1 cellular context compared by ENCODE assay signal in genomic region chr2:85765081-85765731, GRCh38.
TF ChIP-seq lines count a peak whose summit lies in the region.

No MANE protein-coding gene starts in this region.

TF ChIP-seq in HEK293, 187 proteins besides CTCF, POLR2A, EP300 and RAD21 (continued from another document and continues in another):
- TF ChIP-seq, protein P1, sequence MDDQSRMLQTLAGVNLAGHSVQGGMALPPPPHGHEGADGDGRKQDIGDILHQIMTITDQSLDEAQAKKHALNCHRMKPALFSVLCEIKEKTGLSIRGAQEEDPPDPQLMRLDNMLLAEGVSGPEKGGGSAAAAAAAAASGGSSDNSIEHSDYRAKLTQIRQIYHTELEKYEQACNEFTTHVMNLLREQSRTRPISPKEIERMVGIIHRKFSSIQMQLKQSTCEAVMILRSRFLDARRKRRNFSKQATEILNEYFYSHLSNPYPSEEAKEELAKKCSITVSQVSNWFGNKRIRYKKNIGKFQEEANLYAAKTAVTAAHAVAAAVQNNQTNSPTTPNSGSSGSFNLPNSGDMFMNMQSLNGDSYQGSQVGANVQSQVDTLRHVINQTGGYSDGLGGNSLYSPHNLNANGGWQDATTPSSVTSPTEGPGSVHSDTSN (CRISPR knock-in tag; IDR thresholded peaks at IDR 0.05) = no peak
- TF ChIP-seq GFI1B (tag by site-specific recombination; IDR thresholded peaks at IDR 0.05) (no peak), ZNF10 (tag by site-specific recombination; IDR thresholded peaks at IDR 0.05) (no peak), ZNF610 (tag by site-specific recombination; IDR thresholded peaks at IDR 0.05; ENCODE audit: borderline replicate concordance) (no peak), WT1 (tag by site-specific recombination; IDR thresholded peaks at IDR 0.05) (peak; percentile 40; the same call in 1 of the 2 replicates), ZNF670 (tag by site-specific recombination; IDR thresholded peaks at IDR 0.05; ENCODE audit: low read depth) (no peak), ZNF16 (tag by site-specific recombination; IDR thresholded peaks at IDR 0.05; ENCODE audit: low read depth) (no peak), ZNF211 (tag by site-specific recombination; IDR thresholded peaks at IDR 0.05; ENCODE audit: low read depth) (no peak), SP2 (tag by site-specific recombination; IDR thresholded peaks at IDR 0.05) (peak; percentile 42; the same call in 1 of the 2 replicates), ZNF266 (tag by site-specific recombination; IDR thresholded peaks at IDR 0.05; ENCODE audit: low read depth) (no peak), ZNF510 (tag by site-specific recombination; IDR thresholded peaks at IDR 0.05; ENCODE audit: insufficient replicate concordance) (no peak), SP3 (tag by site-specific recombination; IDR thresholded peaks at IDR 0.05) (no peak), OSR2 (tag by site-specific recombination; IDR thresholded peaks at IDR 0.05) (peak; percentile 72), ZSCAN23 (tag by site-specific recombination; IDR thresholded peaks at IDR 0.05) (no peak), KLF9 (tag by site-specific recombination; IDR thresholded peaks at IDR 0.05; ENCODE audit: low read depth) (no peak), ZFHX2 (tag by site-specific recombination; conservative IDR thresholded peaks at IDR 0.05) (peak; percentile 93), ZBTB21 (tag by site-specific recombination; IDR thresholded peaks at IDR 0.05) (no peak), ZNF555 (tag by site-specific recombination; conservative IDR thresholded peaks at IDR 0.05) (no peak), ZNF214 (tag by site-specific recombination; IDR thresholded peaks at IDR 0.05; ENCODE audit: borderline replicate concordance) (no peak), ZNF521 (tag by site-specific recombination; IDR thresholded peaks at IDR 0.05) (no peak), ZBTB10 (tag by site-specific recombination; IDR thresholded peaks at IDR 0.05) (no peak), ZNF48 (tag by site-specific recombination; IDR thresholded peaks at IDR 0.05) (no peak), BCL11B (tag by site-specific recombination; IDR thresholded peaks at IDR 0.05; ENCODE audit: low read depth) (no peak), KLF7 (tag by site-specific recombination; IDR thresholded peaks at IDR 0.05; ENCODE audit: borderline replicate concordance) (no peak), ZNF623 (tag by site-specific recombination; IDR thresholded peaks at IDR 0.05) (no peak), ZNF404 (tag by site-specific recombination; IDR thresholded peaks at IDR 0.05) (no peak), ZNF140 (tag by site-specific recombination; IDR thresholded peaks at IDR 0.05) (no peak), HIC1 (tag by site-specific recombination; IDR thresholded peaks at IDR 0.05) (no peak), ZNF473 (tag by site-specific recombination; IDR thresholded peaks at IDR 0.05) (no peak), MEIS1 (CRISPR knock-in tag; IDR thresholded peaks at IDR 0.05; ENCODE audit: borderline replicate concordance) (peak; percentile 83), ZNF239 (tag by site-specific recombination; IDR thresholded peaks at IDR 0.05) (no peak), GLIS2 (tag by site-specific recombination; IDR thresholded peaks at IDR 0.05) (peak; percentile 68; the same call in 1 of the 2 replicates), ZNF558 (tag by site-specific recombination; IDR thresholded peaks at IDR 0.05) (no peak), ZEB2 (tag by site-specific recombination; IDR thresholded peaks at IDR 0.05) (no peak), ZNF704 (tag by site-specific recombination; IDR thresholded peaks at IDR 0.05) (no peak), ZNF658 (tag by site-specific recombination; IDR thresholded peaks at IDR 0.05) (no peak), ZNF184 (tag by site-specific recombination; IDR thresholded peaks at IDR 0.05) (no peak), ZNF791 (tag by site-specific recombination; IDR thresholded peaks at IDR 0.05) (no peak), PRDM4 (tag by site-specific recombination; IDR thresholded peaks at IDR 0.05) (no peak), ZNF302 (tag by site-specific recombination; IDR thresholded peaks at IDR 0.05; ENCODE audit: low read depth) (no peak), RBAK (tag by site-specific recombination; IDR thresholded peaks at IDR 0.05) (no peak), SETDB1 (IDR thresholded peaks at IDR 0.05; ENCODE audit: insufficient read length, low read length) (no peak), MZF1 (tag by site-specific recombination; IDR thresholded peaks at IDR 0.05; ENCODE audit: borderline replicate concordance) (no peak), ZNF600 (tag by site-specific recombination; IDR thresholded peaks at IDR 0.05) (no peak)
- TF ChIP-seq, protein P2, sequence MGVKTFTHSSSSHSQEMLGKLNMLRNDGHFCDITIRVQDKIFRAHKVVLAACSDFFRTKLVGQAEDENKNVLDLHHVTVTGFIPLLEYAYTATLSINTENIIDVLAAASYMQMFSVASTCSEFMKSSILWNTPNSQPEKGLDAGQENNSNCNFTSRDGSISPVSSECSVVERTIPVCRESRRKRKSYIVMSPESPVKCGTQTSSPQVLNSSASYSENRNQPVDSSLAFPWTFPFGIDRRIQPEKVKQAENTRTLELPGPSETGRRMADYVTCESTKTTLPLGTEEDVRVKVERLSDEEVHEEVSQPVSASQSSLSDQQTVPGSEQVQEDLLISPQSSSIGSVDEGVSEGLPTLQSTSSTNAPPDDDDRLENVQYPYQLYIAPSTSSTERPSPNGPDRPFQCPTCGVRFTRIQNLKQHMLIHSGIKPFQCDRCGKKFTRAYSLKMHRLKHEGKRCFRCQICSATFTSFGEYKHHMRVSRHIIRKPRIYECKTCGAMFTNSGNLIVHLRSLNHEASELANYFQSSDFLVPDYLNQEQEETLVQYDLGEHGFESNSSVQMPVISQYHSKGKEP (tag by site-specific recombination; IDR thresholded peaks at IDR 0.05) = peak; percentile 36; the same call in 1 of the 2 replicates
- TF ChIP-seq, protein P3, sequence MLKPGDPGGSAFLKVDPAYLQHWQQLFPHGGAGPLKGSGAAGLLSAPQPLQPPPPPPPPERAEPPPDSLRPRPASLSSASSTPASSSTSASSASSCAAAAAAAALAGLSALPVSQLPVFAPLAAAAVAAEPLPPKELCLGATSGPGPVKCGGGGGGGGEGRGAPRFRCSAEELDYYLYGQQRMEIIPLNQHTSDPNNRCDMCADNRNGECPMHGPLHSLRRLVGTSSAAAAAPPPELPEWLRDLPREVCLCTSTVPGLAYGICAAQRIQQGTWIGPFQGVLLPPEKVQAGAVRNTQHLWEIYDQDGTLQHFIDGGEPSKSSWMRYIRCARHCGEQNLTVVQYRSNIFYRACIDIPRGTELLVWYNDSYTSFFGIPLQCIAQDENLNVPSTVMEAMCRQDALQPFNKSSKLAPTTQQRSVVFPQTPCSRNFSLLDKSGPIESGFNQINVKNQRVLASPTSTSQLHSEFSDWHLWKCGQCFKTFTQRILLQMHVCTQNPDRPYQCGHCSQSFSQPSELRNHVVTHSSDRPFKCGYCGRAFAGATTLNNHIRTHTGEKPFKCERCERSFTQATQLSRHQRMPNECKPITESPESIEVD (tag by site-specific recombination; IDR thresholded peaks at IDR 0.05) = peak; percentile 85
- TF ChIP-seq, protein P4, sequence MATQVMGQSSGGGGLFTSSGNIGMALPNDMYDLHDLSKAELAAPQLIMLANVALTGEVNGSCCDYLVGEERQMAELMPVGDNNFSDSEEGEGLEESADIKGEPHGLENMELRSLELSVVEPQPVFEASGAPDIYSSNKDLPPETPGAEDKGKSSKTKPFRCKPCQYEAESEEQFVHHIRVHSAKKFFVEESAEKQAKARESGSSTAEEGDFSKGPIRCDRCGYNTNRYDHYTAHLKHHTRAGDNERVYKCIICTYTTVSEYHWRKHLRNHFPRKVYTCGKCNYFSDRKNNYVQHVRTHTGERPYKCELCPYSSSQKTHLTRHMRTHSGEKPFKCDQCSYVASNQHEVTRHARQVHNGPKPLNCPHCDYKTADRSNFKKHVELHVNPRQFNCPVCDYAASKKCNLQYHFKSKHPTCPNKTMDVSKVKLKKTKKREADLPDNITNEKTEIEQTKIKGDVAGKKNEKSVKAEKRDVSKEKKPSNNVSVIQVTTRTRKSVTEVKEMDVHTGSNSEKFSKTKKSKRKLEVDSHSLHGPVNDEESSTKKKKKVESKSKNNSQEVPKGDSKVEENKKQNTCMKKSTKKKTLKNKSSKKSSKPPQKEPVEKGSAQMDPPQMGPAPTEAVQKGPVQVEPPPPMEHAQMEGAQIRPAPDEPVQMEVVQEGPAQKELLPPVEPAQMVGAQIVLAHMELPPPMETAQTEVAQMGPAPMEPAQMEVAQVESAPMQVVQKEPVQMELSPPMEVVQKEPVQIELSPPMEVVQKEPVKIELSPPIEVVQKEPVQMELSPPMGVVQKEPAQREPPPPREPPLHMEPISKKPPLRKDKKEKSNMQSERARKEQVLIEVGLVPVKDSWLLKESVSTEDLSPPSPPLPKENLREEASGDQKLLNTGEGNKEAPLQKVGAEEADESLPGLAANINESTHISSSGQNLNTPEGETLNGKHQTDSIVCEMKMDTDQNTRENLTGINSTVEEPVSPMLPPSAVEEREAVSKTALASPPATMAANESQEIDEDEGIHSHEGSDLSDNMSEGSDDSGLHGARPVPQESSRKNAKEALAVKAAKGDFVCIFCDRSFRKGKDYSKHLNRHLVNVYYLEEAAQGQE (tag by site-specific recombination; IDR thresholded peaks at IDR 0.05) = no peak
- TF ChIP-seq, protein P5, sequence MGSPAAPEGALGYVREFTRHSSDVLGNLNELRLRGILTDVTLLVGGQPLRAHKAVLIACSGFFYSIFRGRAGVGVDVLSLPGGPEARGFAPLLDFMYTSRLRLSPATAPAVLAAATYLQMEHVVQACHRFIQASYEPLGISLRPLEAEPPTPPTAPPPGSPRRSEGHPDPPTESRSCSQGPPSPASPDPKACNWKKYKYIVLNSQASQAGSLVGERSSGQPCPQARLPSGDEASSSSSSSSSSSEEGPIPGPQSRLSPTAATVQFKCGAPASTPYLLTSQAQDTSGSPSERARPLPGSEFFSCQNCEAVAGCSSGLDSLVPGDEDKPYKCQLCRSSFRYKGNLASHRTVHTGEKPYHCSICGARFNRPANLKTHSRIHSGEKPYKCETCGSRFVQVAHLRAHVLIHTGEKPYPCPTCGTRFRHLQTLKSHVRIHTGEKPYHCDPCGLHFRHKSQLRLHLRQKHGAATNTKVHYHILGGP (tag by site-specific recombination; IDR thresholded peaks at IDR 0.05) = no peak
